In genomic region chr15:55290361-55291057, GRCh38 we compare ENCODE assay signal across 8 cellular contexts. TPM values are rescaled to one million over a fixed set of nuclear protein-coding genes. Genes with fewer than 3 reads are reported as not detected.
A peak's percentile ranks its signal among the peaks of the same experiment; 100 is the strongest.
DNase-seq lines count a peak whose midpoint lies in the region; ATAC-seq and TF ChIP-seq lines count a peak whose summit lies in the region.

No MANE protein-coding gene starts in this region.

- BruUV-seq in mammary epithelial cell (replicated peaks; lab: Mats Ljungman, UMichigan), result TSS peak; percentile 29

- TF ChIP-seq CTCF in AG04450 (IDR thresholded peaks at IDR 0.05; ENCODE audit: low read depth, low read length) (peak; percentile 95), WI38 (IDR thresholded peaks at IDR 0.05; ENCODE audit: low read depth, low read length) (peak; percentile 90), mammary epithelial cell (conservative IDR thresholded peaks at IDR 0.05 in 1 of 2, IDR thresholded peaks at IDR 0.05 in 1 of 2; ENCODE audit: extremely low read depth in 1 of 2, insufficient read depth in 1 of 2, low read depth in 1 of 2, low read length in 2 of 2) (peak; percentile 86 to 92), spleen (IDR thresholded peaks at IDR 0.05 in 8 of 11, conservative IDR thresholded peaks at IDR 0.05 in 3 of 11) (peak; percentile 80 to 95 (median 91))

- H3K27ac ChIP-seq in AG04450 (ENCODE audit: low read depth, low read length) (peak overlapping the region; percentile 89), mammary epithelial cell (ENCODE audit: insufficient read depth, low read depth, low read length) (peak overlapping the region; percentile 83), spleen (peak overlapping the region; percentile 79 to 98 (median 94))

- intact Hi-C loops in mammary epithelial cell (cut with micrococcal nuclease) (loop anchor here (1.0 to 5.0 kb wide), 9 partner anchors 40 to 1327 kb away; partner anchors contain the start of gene UNC13C), spleen (cut with DNase I; ENCODE audit: low total_unique reads) (loop anchor here (2.0 to 10.0 kb wide), 2 partner anchors 74 to 144 kb away; no protein-coding TSS in a partner anchor)

- H3K27me3 ChIP-seq in AG04450 (ENCODE audit: control insufficient read depth, insufficient read depth, low read length) (no peaks in the 10 kb centered on the region), mammary epithelial cell (ENCODE audit: insufficient read depth, low read length) (no peaks in the 10 kb centered on the region), spleen (replicated peaks in 1 of 7) (no peaks in the 10 kb centered on the region)

- H3K4me2 ChIP-seq in mammary epithelial cell (ENCODE audit: insufficient read depth, low read depth, low read length), result peak overlapping the region; percentile 90

- CTCF ChIA-PET in AG04450 (lab: Charles Lee) (interaction anchor here (0.6 to 5.3 kb wide), 21 partner anchors 8 to 145 kb away, joined by 3 to 138 read pairs (median 4); partner anchors contain the start of genes PIGB, PIGBOS1 and RSL24D1), mammary epithelial cell (lab: Charles Lee; ENCODE audit: low non-redundant PET) (interaction anchor here (0.6 kb wide), 1 partner anchor 18 kb away, joined by 4 read pairs; no protein-coding TSS in a partner anchor)

- H3K27ac Mint-ChIP-seq in immature natural killer cell, result peak overlapping the region; percentile 69 to 96 (median 94)

- H3K9me3 ChIP-seq in AG04450 (ENCODE audit: control insufficient read depth, insufficient read depth, low read length) (no peaks in the 10 kb centered on the region), mammary epithelial cell (replicated peaks; ENCODE audit: insufficient read depth, low read length) (no peaks in the 10 kb centered on the region), spleen (no peaks in the 10 kb centered on the region)

- WGBS in mammary epithelial cell (ENCODE audit: low coverage, missing lambda C conversion rate), result 16% methylated on average over 16 of the region's 23 CpGs
- 15 to 20% (median 17%) methylated on average over 23 of the region's 23 CpGs for WGBS in spleen, 5 donors

- H3K4me1 ChIP-seq in mammary epithelial cell (ENCODE audit: insufficient read depth, low read length), result peaks cover 5% of the 10 kb centered on the region
- peaks cover 0 to 61% (median 33%) of the 10 kb centered on the region in 6 donors for H3K4me1 ChIP-seq in spleen

- peaks cover 40% of the 10 kb centered on the region for H3K79me2 ChIP-seq in mammary epithelial cell (ENCODE audit: insufficient read depth, low read length)

- H3K36me3 ChIP-seq in mammary epithelial cell (ENCODE audit: insufficient read depth, low read length) (no peaks in the 10 kb centered on the region), spleen (no peaks in the 10 kb centered on the region)

- peaks cover 0 to 17% (median 11%) of the 10 kb centered on the region in 3 donors for H3K27me3 Mint-ChIP-seq in immature natural killer cell (ENCODE audit: low read depth in 3 of 3)

- peak overlapping the region; percentile 90 for H3K4me3 ChIP-seq in AG04450 (ENCODE audit: low read depth, low read length)
- peak overlapping the region; percentile 90 for H3K4me3 ChIP-seq in WI38 (ENCODE audit: low read depth, low read length)
- peak overlapping the region; percentile 76 to 84 (median 82) for H3K4me3 ChIP-seq in mammary epithelial cell (replicated peaks in 1 of 3; ENCODE audit: insufficient read depth in 1 of 3, low read depth in 2 of 3, low read length in 3 of 3)
- peak overlapping the region; percentile 58 to 96 (median 86) for H3K4me3 ChIP-seq in spleen

- dilution Hi-C loops in mammary epithelial cell (cut with HindIII; ENCODE audit: low sequenced_read_pairs), result no loop called here

- ATAC-seq in GM18868 (IDR thresholded peaks at IDR 0.05; ENCODE audit: unreplicated experiment), result peak; percentile 79
- peak; percentile 80 for ATAC-seq in HG03108 (IDR thresholded peaks at IDR 0.05; ENCODE audit: unreplicated experiment)

- no peak for TF ChIP-seq POLR2A in spleen (IDR thresholded peaks at IDR 0.05)

- in situ Hi-C loops in mammary epithelial cell (cut with MboI; ENCODE audit: low sequenced_read_pairs in 2 of 2), result loop anchor here in 1 of 2 donors (10.0 kb wide), 1 partner anchor 144 kb away; no protein-coding TSS in a partner anchor

- no peaks in the 10 kb centered on the region for H4K20me1 ChIP-seq in mammary epithelial cell (ENCODE audit: insufficient read depth, low read length)

- no peaks in the 10 kb centered on the region for H3K9me3 Mint-ChIP-seq in immature natural killer cell

- peak overlapping the region; percentile 93 for H2AFZ ChIP-seq in mammary epithelial cell (ENCODE audit: low read depth, low read length)

- peaks cover 3 to 8% (median 5%) of the 10 kb centered on the region in 3 donors for H3K36me3 Mint-ChIP-seq in immature natural killer cell

- peak overlapping the region; percentile 92 to 96 (median 94) for H3K4me3 Mint-ChIP-seq in immature natural killer cell

- POLR2A ChIA-PET in AG04450 (lab: Yijun Ruan, JAX), result interaction anchor here (0.8 kb wide), 1 partner anchor 94 kb away, joined by 3 read pairs; the partner anchor contains the start of gene RSL24D1

- H3K9ac ChIP-seq in mammary epithelial cell (ENCODE audit: insufficient read depth, low read length), result no peak overlapping the region

- peaks cover 38 to 43% of the 10 kb centered on the region in 2 donors for H3K4me1 Mint-ChIP-seq in immature natural killer cell

- DNase-seq in AG04450 (ENCODE audit: low read depth, low spot score), result peak; percentile 39
- peak; percentile 46 for DNase-seq in NCI-H2171 (lab: John Stamatoyannopoulos, UW)
- DNase-seq in mammary epithelial cell, result peak; percentile 70
- DNase-seq in immature natural killer cell, result peak; percentile 76 to 84 (median 80)
- peak; percentile 97 for DNase-seq in spleen

RNA-seq across cellular contexts. Expression of gene RAB27A, which starts 0.9 kb away (rescaled TPM):
- polyA plus RNA-seq in AG04450 (2011; rRNA removed) (26.2 and 34.8 TPM in 2 replicates), mammary epithelial cell (19.5 TPM), immature natural killer cell (100 to 1,000 TPM in 2 of 3 donors, 10 to 100 TPM in 1; 99.6 to 157 (median 150) TPM), spleen (10 to 100 TPM in 2 of 3 donors, 1 to 10 TPM in 1; 9.4 to 15.1 (median 11.4) TPM)
- polyA minus RNA-seq in AG04450 (2011; rRNA and poly(A)+ RNA removed), result 11.7 and 16.9 TPM in 2 replicates
- total RNA-seq in mammary epithelial cell (10 to 100 TPM; 14.7 to 25.9 TPM), spleen (10 to 100 TPM; 21.4 to 72.0 (median 44.5) TPM)
- polyA minus RNA-seq in mammary epithelial cell, result 30.4 TPM

RNA-seq across cellular contexts. Expression of gene PIGBOS1, which starts 28.4 kb away (rescaled TPM):
- polyA plus RNA-seq in AG04450 (2011; rRNA removed) (15.0 and 19.7 TPM in 2 replicates), mammary epithelial cell (13.8 TPM), immature natural killer cell (10 to 100 TPM; 26.2 to 46.7 (median 34.9) TPM), spleen (10 to 100 TPM; 24.3 to 32.9 (median 26.4) TPM)
- 2.1 and 3.1 TPM in 2 replicates for polyA minus RNA-seq in AG04450 (2011; rRNA and poly(A)+ RNA removed)
- total RNA-seq in mammary epithelial cell (10 to 100 TPM in 1 of 2 donors, 1 to 10 TPM in 1; 3.8 to 10.9 TPM), spleen (10 to 100 TPM in 6 of 7 donors, 1 to 10 TPM in 1; 8.9 to 28.4 (median 15.1) TPM)
- not detected for polyA minus RNA-seq in mammary epithelial cell

RNA-seq across cellular contexts. Expression of gene PIGB, which starts 28.5 kb away (rescaled TPM):
- polyA plus RNA-seq in AG04450 (2011; rRNA removed) (17.5 and 19.6 TPM in 2 replicates), mammary epithelial cell (12.0 TPM), immature natural killer cell (10 to 100 TPM in 2 of 3 donors, 1 to 10 TPM in 1; 5.9 to 28.4 (median 19.7) TPM), spleen (10 to 100 TPM; 21.3 to 37.5 (median 22.3) TPM)
- polyA minus RNA-seq in AG04450 (2011; rRNA and poly(A)+ RNA removed), result 13.9 and 19.2 TPM in 2 replicates
- total RNA-seq in mammary epithelial cell (10 to 100 TPM; 23.8 to 24.4 TPM), spleen (10 to 100 TPM; 13.5 to 26.7 (median 24.1) TPM)
- 11.1 TPM for polyA minus RNA-seq in mammary epithelial cell

Comparison
In these comparisons a context has a peak if more than half of its experiments do, and no peak if none do; other contexts are left out.
1. Peak in every context shown above with its lines: DNase-seq, ATAC-seq, H3K4me3 ChIP-seq and H3K27ac ChIP-seq.
2. DNase-seq: peak in every context shown above with its lines; median percentile 97 in spleen; 80 in immature natural killer cell; 70 in mammary epithelial cell; 46 in NCI-H2171; 39 in AG04450.